In genomic region chr12:131944601-131945251, GRCh38 we compare ENCODE assay signal across 1 cellular context.
TF ChIP-seq lines count a peak whose summit lies in the region.

No MANE protein-coding gene starts in this region.

TF ChIP-seq in H1, 55 proteins besides CTCF, POLR2A, EP300 and RAD21:
- TF ChIP-seq CHD1 (IDR thresholded peaks at IDR 0.05; ENCODE audit: low read depth, low read length) (no peak), TAF1 (IDR thresholded peaks at IDR 0.05; ENCODE audit: low read depth, low read length) (no peak), POLR2AphosphoS5 (IDR thresholded peaks at IDR 0.05; ENCODE audit: low read depth, low read length) (peak; percentile 64), CHD2 (IDR thresholded peaks at IDR 0.05; ENCODE audit: low read length) (no peak), SIRT6 (IDR thresholded peaks at IDR 0.05; ENCODE audit: low read length) (no peak)
